Comparison of ENCODE assay signal across 21 cellular contexts in the genomic region with DNA sequence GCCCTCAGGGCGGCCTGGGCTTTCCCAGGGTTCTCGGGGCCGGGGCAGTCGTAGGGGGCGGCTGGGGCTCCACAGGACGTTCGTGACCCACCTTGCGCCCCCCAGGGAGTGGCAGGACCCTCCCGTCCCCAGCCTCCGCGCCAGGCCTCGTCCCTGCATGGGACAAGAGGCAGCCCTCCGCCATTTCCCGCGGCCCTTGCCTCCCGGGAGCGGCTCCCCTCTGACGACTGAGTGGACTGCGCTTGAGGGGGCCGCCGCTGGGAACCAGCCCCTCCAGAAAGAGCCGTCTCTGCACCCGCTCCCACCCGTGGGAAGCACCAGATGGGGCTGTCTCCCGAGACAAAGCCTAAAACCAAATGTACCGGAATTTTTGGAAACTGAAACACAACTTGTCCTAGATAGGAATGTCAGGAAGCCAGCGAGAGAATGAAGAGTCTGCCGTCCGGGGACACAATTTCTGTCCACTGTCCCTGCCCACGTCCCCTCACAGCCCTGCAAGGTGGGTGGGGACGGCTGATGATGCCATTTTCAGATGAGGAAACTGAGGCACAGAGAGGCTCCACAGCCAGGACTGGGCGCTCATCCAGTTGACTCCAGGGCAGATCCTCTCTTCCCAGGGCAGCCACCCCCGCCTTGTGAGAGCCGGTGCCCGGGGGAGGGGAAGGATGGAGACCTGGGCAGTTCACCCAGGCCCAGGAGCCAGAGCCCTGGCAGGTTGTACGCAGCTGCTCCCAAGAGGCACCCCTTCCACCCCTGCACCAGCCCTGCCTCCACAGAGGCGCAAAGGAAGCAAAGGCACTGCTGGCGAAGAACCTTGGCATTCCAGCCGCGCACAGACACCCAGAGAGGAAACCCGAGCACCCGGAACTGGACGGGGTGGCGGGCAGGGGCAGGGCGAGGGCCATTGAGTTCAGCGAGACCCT. TPM values are rescaled to one million over a fixed set of nuclear protein-coding genes. Genes with fewer than 3 reads are reported as not detected.
DNase-seq lines count a peak whose midpoint lies in the region; ATAC-seq and TF ChIP-seq lines count a peak whose summit lies in the region.
"Had no signal": no experiment of that assay in that cellular context is flagged by ENCODE, and none has a peak within 500 bp of the region (broad histone marks: within the 10 kb centered on the region; RNA-seq: fewer than 3 reads in every experiment).

No MANE protein-coding gene starts in this region.

- 68% methylated on average over 46 of the region's 46 CpGs for WGBS in right cardiac atrium
- 44 to 60% (median 59%) methylated on average over 46 of the region's 46 CpGs for WGBS in psoas muscle, 3 donors
- WGBS in tibial nerve, 2 donors: 47 to 54% methylated on average over 25 to 45 of the region's 46 CpGs
- WGBS in smooth muscle cell (ENCODE audit: low lambda C conversion rate): 94% methylated on average over 33 of the region's 46 CpGs

- H3K4me3 ChIP-seq in coronary artery (peak overlapping the region; percentile 43), right cardiac atrium (ENCODE audit: low read length) (no peak overlapping the region), psoas muscle (no peak overlapping the region), tibial nerve (peak overlapping the region in 3 of 4 donors; percentile 10 to 32 (median 12)), smooth muscle cell (no peak overlapping the region)
- H3K4me3 ChIP-seq: left lung, mucosa of descending colon had no signal

- intact Hi-C loops in right cardiac atrium (cut with DNase I) (no loop called here), psoas muscle (cut with DNase I) (no loop called here)

- TF ChIP-seq EP300 in tibial nerve (IDR thresholded peaks at IDR 0.05): peak in 1 of 2 donors; percentile 46

- H3K4me2 ChIP-seq in smooth muscle cell: no peak overlapping the region

- H3K4me1 ChIP-seq in right cardiac atrium (ENCODE audit: control insufficient read depth, insufficient read depth, low read length) (peaks cover 4% of the 10 kb centered on the region), psoas muscle (peaks cover 2% of the 10 kb centered on the region), tibial nerve (peaks cover 0 to 92% (median 35%) of the 10 kb centered on the region in 4 donors), smooth muscle cell (ENCODE audit: low read depth) (peaks cover 9% of the 10 kb centered on the region)

- no peaks in the 10 kb centered on the region for H3K79me2 ChIP-seq in smooth muscle cell (ENCODE audit: low read depth)

- H3K9ac ChIP-seq in smooth muscle cell (ENCODE audit: low read depth): no peak overlapping the region

- DNase-seq in coronary artery (ENCODE audit: low spot score): no peak
- DNase-seq in right cardiac atrium: peak in 2 of 3 donors; percentile 66 to 67
- DNase-seq in psoas muscle: no peak
- DNase-seq in tibial nerve (ENCODE audit: low spot score in 2 of 2): no peak
- DNase-seq in NCI-H2196 treated with DMSO at 0.1 percent for 48 hours (lab: John Stamatoyannopoulos, UW; ENCODE audit: unreplicated experiment): no peak
- DNase-seq in smooth muscle cell (lab: John Stamatoyannopoulos, UW; ENCODE audit: unreplicated experiment): no peak
- DNase-seq in stimulated activated CD4-positive, alpha-beta T cell treated with anti-CD3 and anti-CD28 coated beads, Interleukin-4, amount 100 ng/mL, for 24 hours: no peak
- DNase-seq: activated CD8-positive, alpha-beta T cell treated with anti-CD3 and anti-CD28 coated beads, Interleukin-2, amount 10 ng/mL, durations not matched to agents 7 days and 5 days; activated naive CD4-positive, alpha-beta T cell treated with anti-CD3 and anti-CD28 coated beads, Interleukin-2, amount 50 U/mL, for 16 hours; activated T-cell treated with anti-CD3 and anti-CD28 coated beads, Interleukin-2, amount 50 U/mL, for 24 hours; CD8-positive, alpha-beta T cell; DMS79 treated with DMSO at 0.1 percent for 48 hours; left lung; mucosa of descending colon; NCI-H1417 treated with DMSO at 0.1 percent for 48 hours; NCI-H2171; NCI-H774; OCI-M1; stimulated activated CD4-positive, alpha-beta T cell treated with anti-CD3 and anti-CD28 coated beads, Interleukin-4, amount 100 ng/mL, for 4 hours had no signal

- no peaks in the 10 kb centered on the region for H4K20me1 ChIP-seq in smooth muscle cell (ENCODE audit: low read depth)

- ATAC-seq in right cardiac atrium: no peak
- no peak for ATAC-seq in psoas muscle
- ATAC-seq: activated CD8-positive, alpha-beta T cell treated with anti-CD3 and anti-CD28 coated beads, Interleukin-2, amount 10 ng/mL, durations not matched to agents 7 days and 5 days; CD8-positive, alpha-beta T cell; HCT116; left lung; mucosa of descending colon had no signal

- H3K36me3 ChIP-seq in psoas muscle (ENCODE audit: insufficient read depth in 1 of 2, low read depth in 1 of 2) (no peaks in the 10 kb centered on the region), tibial nerve (no peaks in the 10 kb centered on the region), smooth muscle cell (ENCODE audit: low read depth) (no peaks in the 10 kb centered on the region)
- H3K36me3 ChIP-seq: left lung had no signal

- H2AFZ ChIP-seq in smooth muscle cell (ENCODE audit: low read depth): no peak overlapping the region

- H3K9me3 ChIP-seq in right cardiac atrium (ENCODE audit: control insufficient read depth, low read length) (no peaks in the 10 kb centered on the region), psoas muscle (no peaks in the 10 kb centered on the region), tibial nerve (no peaks in the 10 kb centered on the region), smooth muscle cell (replicated peaks; ENCODE audit: low read depth) (no peaks in the 10 kb centered on the region)
- H3K9me3 ChIP-seq: left lung, mucosa of descending colon had no signal

- peak overlapping the region; percentile 8 to 69 for H3K27ac ChIP-seq in coronary artery
- H3K27ac ChIP-seq in right cardiac atrium (ENCODE audit: low read length): peak overlapping the region; percentile 6
- H3K27ac ChIP-seq in psoas muscle: peak overlapping the region; percentile 10
- H3K27ac ChIP-seq in tibial nerve: peak overlapping the region; percentile 69 to 96 (median 90)
- no peak overlapping the region for H3K27ac ChIP-seq in smooth muscle cell (ENCODE audit: low read depth)
- H3K27ac ChIP-seq: left lung had no signal

- no peaks in the 10 kb centered on the region for H3F3A ChIP-seq in smooth muscle cell (ENCODE audit: low read depth)

- no peak for TF ChIP-seq CTCF in coronary artery (IDR thresholded peaks at IDR 0.05)
- TF ChIP-seq CTCF in psoas muscle (IDR thresholded peaks at IDR 0.05): no peak
- no peak for TF ChIP-seq CTCF in tibial nerve (IDR thresholded peaks at IDR 0.05)
- no peak for TF ChIP-seq CTCF in smooth muscle cell (IDR thresholded peaks at IDR 0.05; ENCODE audit: borderline replicate concordance, insufficient read depth, poor library complexity, severe bottlenecking)

- H3K27me3 ChIP-seq in right cardiac atrium (ENCODE audit: control insufficient read depth, insufficient read depth) (no peaks in the 10 kb centered on the region), psoas muscle (ENCODE audit: insufficient read depth in 3 of 3, low read length in 2 of 3) (peaks cover 0 to 3% (median 2%) of the 10 kb centered on the region in 3 donors), tibial nerve (no peaks in the 10 kb centered on the region), smooth muscle cell (ENCODE audit: low read depth) (no peaks in the 10 kb centered on the region)
- H3K27me3 ChIP-seq: left lung had no signal

- no peak for TF ChIP-seq POLR2A in tibial nerve (IDR thresholded peaks at IDR 0.05)

RNA-seq across cellular contexts. Expression of gene PICK1, which starts 18.1 kb away (rescaled TPM):
- total RNA-seq in right cardiac atrium (10 to 100 TPM; 23.8 to 26.5 (median 25.0) TPM), psoas muscle (10 to 100 TPM; 11.9 to 31.5 (median 17.8) TPM), tibial nerve (10 to 100 TPM; 32.1 to 49.8 (median 44.2) TPM), smooth muscle cell (8.8 and 23.4 TPM in 2 replicates)
- polyA plus RNA-seq in right cardiac atrium (31.3 TPM), psoas muscle (10 to 100 TPM; 15.2 to 19.6 (median 18.9) TPM), smooth muscle cell (17.5 and 30.1 TPM in 2 replicates)

RNA-seq across cellular contexts. Expression of gene SLC16A8, which starts 44.8 kb away (rescaled TPM):
- total RNA-seq in right cardiac atrium (under 1 TPM in 3 of 4 donors, not detected in 1; 0.41 to 0.68 (median 0.57) TPM), psoas muscle (under 1 TPM in 1 of 4 donors, not detected in 3; 0.23 TPM), tibial nerve (1 to 10 TPM in 3 of 4 donors, under 1 TPM in 1; 0.98 to 1.8 (median 1.4) TPM), smooth muscle cell (0.09 TPM in 1 of 2 replicates, not detected in the other)
- polyA plus RNA-seq in right cardiac atrium (0.63 TPM), psoas muscle (1 to 10 TPM in 1 of 3 donors, under 1 TPM in 2; 0.25 to 1.0 (median 0.33) TPM), smooth muscle cell (0.93 and 1.4 TPM in 2 replicates)
- total RNA-seq: activated CD8-positive, alpha-beta T cell treated with anti-CD3 and anti-CD28 coated beads, Interleukin-2, amount 10 ng/mL, durations not matched to agents 7 days and 5 days; CD8-positive, alpha-beta T cell; M059J; mucosa of descending colon had no signal

RNA-seq across cellular contexts. Expression of gene SOX10, which starts 54.8 kb away (rescaled TPM):
- total RNA-seq in right cardiac atrium (1 to 10 TPM; 3.5 to 5.9 (median 4.6) TPM), psoas muscle (under 1 TPM in 2 of 4 donors, not detected in 2; 0.25 to 0.36 TPM), tibial nerve (10 to 100 TPM; 59.9 to 94.0 (median 84.2) TPM), smooth muscle cell (not detected in 2 replicates)
- polyA plus RNA-seq in right cardiac atrium (5.8 TPM), psoas muscle (under 1 TPM; 0.10 to 0.18 (median 0.18) TPM), smooth muscle cell (not detected in 2 replicates)
- total RNA-seq: activated CD8-positive, alpha-beta T cell treated with anti-CD3 and anti-CD28 coated beads, Interleukin-2, amount 10 ng/mL, durations not matched to agents 7 days and 5 days; CD8-positive, alpha-beta T cell; left lung; M059J had no signal

Comparison
In these comparisons a context has a peak if more than half of its experiments do, and no peak if none do; other contexts are left out.
1. DNase-seq: peak in right cardiac atrium (2 of 3); none in coronary artery (single experiment), psoas muscle (0 of 2), tibial nerve (0 of 2), NCI-H2196 treated with DMSO at 0.1 percent for 48 hours (single experiment), smooth muscle cell (single experiment) and stimulated activated CD4-positive, alpha-beta T cell treated with anti-CD3 and anti-CD28 coated beads, Interleukin-4, amount 100 ng/mL, for 24 hours (single experiment).
2. H3K4me3 ChIP-seq: peak in coronary artery (single experiment) and tibial nerve (3 of 4); none in right cardiac atrium (single experiment), psoas muscle (single experiment) and smooth muscle cell (single experiment).
3. RNA of gene SOX10, which starts 54.8 kb away (total RNA-seq): 59.9 to 94.0 TPM in tibial nerve; 3.5 to 5.9 TPM in right cardiac atrium, 0.25 to 0.36 TPM in psoas muscle and not detected in smooth muscle cell; every median in the first group is over 4 times any median in the second.